In genomic region chr15:100794008-100794407, GRCh38 we compare ENCODE assay signal across 22 cellular contexts.
"Had no signal": no experiment of that assay in that cellular context is flagged by ENCODE, and none has a peak within 500 bp of the region (broad histone marks: within the 10 kb centered on the region; RNA-seq: fewer than 3 reads in every experiment).

No MANE protein-coding gene starts in this region.

- H3K27me3 ChIP-seq: MG63, SJSA1 had no signal

- H3K36me3 ChIP-seq: MG63, SJSA1 had no signal

- H3K4me3 ChIP-seq: MG63, SJSA1, SK-N-MC had no signal

- ATAC-seq: HepG2 had no signal

- H3K27ac ChIP-seq: SJSA1, SK-N-MC had no signal

- DNase-seq: IMR-90, Karpas-422, KG1, MG63, NCI-H1092, NCI-H1105 treated with DMSO at 0.1 percent for 48 hours, NCI-H1417 treated with DMSO at 0.1 percent for 48 hours, NCI-H146, NCI-H1694 treated with DMSO at 0.1 percent for 48 hours, NCI-H1930, NCI-H2081, NCI-H2107, NCI-H2227 treated with DMSO at 0.1 percent for 48 hours, NCI-H524 treated with DMSO at 0.1 percent for 48 hours, NCI-H69, NCI-H774, Right ventricle myocardium superior, RPMI8226, SIG-M5 had no signal

- H3K4me1 ChIP-seq: SJSA1 had no signal
